ENCODE assay signal across 8 cellular contexts in the genomic region with DNA sequence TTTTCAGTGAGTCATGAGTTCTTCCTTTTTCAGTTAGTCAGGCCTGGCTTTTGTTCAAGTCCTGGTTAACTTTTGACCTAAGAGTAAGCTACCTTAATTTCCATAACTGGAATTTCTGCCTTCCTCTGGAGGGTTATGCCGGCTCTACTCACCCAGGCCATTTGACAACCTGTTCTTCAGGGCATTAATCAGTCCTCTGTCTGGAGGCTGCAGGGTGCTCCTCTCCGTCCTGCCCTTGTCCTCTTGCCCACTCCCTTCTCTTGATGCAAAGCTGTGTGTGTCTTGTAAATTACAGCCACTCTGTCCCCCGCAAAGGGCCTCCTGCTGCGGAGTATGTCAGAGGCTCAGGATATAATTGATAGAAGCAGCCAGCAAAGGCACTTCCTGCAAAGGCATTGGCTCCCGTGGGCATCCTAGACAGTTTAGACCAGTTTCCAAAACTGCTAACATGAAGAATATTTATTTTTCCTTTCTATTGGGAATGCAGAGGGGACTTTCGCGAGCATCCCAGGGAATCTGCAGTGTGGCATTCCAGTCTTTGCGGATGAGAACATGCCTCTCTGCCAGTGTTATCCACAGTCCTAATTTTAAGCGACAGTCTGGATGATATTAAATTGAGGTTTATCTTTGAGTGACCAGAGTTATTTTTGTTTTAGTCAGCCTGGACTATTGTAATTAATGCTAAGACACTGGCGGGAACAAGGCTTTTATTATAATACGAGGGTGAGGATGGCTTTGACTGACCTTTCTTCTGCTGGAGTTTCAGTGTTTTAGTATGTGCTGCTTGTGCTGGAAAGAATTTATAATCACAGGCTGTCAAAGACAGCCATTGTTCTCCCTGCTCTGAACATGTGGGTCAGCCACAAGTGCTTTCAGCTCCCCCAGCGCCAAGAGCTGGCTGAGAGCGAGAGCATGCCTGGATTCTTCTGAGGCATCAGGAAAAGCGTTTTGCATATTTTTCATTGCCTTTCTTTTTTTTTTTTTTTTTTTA.
DNase-seq lines count a peak whose midpoint lies in the region; ATAC-seq and TF ChIP-seq lines count a peak whose summit lies in the region.

No MANE protein-coding gene starts in this region.

- no peaks in the 10 kb centered on the region for H3K9me3 ChIP-seq in CD4-positive, alpha-beta T cell (ENCODE audit: control insufficient read depth, low read length)

- TF ChIP-seq EP300 in Ishikawa (IDR thresholded peaks at IDR 0.05; ENCODE audit: borderline replicate concordance), result peak; percentile 19; the same call in 1 of the 2 replicates

- peaks cover 6% of the 10 kb centered on the region for H3K27me3 Mint-ChIP-seq in CD4-positive, alpha-beta T cell

- no peak for ATAC-seq in CD4-positive, alpha-beta T cell (ENCODE audit: poor library complexity)

- TF ChIP-seq CTCF in cardiac fibroblast (IDR thresholded peaks at IDR 0.05; ENCODE audit: low read depth, low read length), result no peak
- TF ChIP-seq CTCF in CD4-positive, alpha-beta T cell (IDR thresholded peaks at IDR 0.05), result no peak

- no peaks in the 10 kb centered on the region for H3K27me3 ChIP-seq in CD4-positive, alpha-beta T cell (ENCODE audit: control insufficient read depth, insufficient read depth, low read length)

- H3K4me1 Mint-ChIP-seq in CD4-positive, alpha-beta T cell (ENCODE audit: low read depth), result no peaks in the 10 kb centered on the region

- POLR2A ChIA-PET in CD4-positive, alpha-beta T cell (lab: Charles Lee), result no interaction called here

- intact Hi-C loops in CD4-positive, alpha-beta T cell (cut with DNase I, micrococcal nuclease), result no loop called here

- no peak overlapping the region for H3K27ac Mint-ChIP-seq in CD4-positive, alpha-beta T cell

- no peaks in the 10 kb centered on the region for H3K9me3 Mint-ChIP-seq in CD4-positive, alpha-beta T cell

- no peak overlapping the region for H3K4me3 ChIP-seq in cardiac fibroblast (replicated peaks in 1 of 2; ENCODE audit: low read depth in 2 of 2, low read length in 2 of 2)

- no peak overlapping the region for H3K4me3 Mint-ChIP-seq in CD4-positive, alpha-beta T cell

- no peak for TF ChIP-seq RAD21 in Ishikawa (IDR thresholded peaks at IDR 0.05; ENCODE audit: low read depth)

- CTCF ChIA-PET in CD4-positive, alpha-beta T cell (lab: Charles Lee), result no interaction called here

- DNase-seq in cardiac fibroblast (ENCODE audit: low read depth in 2 of 2), result peak; percentile 9 to 70
- DNase-seq in kidney tubule cell (ENCODE audit: low spot score), result peak; percentile 84
- peak; percentile 96 for DNase-seq in superior temporal gyrus (ENCODE audit: extremely low spot score)
- DNase-seq in NCI-H187 treated with DMSO at 0.1 percent for 48 hours (lab: John Stamatoyannopoulos, UW), result no peak
- no peak for DNase-seq in activated CD8-positive, alpha-beta memory T cell treated with anti-CD3 and anti-CD28 coated beads, Interleukin-2, amount 50 U/mL, for 48 hours
- DNase-seq in NCI-H187 (lab: John Stamatoyannopoulos, UW), result no peak
- no peak for DNase-seq in CD4-positive, alpha-beta T cell

- H3K27ac ChIP-seq in CD4-positive, alpha-beta T cell (ENCODE audit: low read depth, low read length), result no peak overlapping the region

- H3K36me3 Mint-ChIP-seq in CD4-positive, alpha-beta T cell (ENCODE audit: low read depth), result no peaks in the 10 kb centered on the region

TF ChIP-seq in Ishikawa, 13 proteins besides CTCF, POLR2A, EP300 and RAD21:
- TF ChIP-seq, protein P1, sequence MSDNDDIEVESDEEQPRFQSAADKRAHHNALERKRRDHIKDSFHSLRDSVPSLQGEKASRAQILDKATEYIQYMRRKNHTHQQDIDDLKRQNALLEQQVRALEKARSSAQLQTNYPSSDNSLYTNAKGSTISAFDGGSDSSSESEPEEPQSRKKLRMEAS (IDR thresholded peaks at IDR 0.05), result no peak
- no peak for TF ChIP-seq FOXM1 (IDR thresholded peaks at IDR 0.05; ENCODE audit: borderline replicate concordance, low read depth)
- no peak for TF ChIP-seq CEBPB (IDR thresholded peaks at IDR 0.05)
- 0 out of 2 replicates have a peak, but pooled peaks have one; percentile 38 for TF ChIP-seq TEAD4 (IDR thresholded peaks at IDR 0.05)
- peak; percentile 32; the same call in 1 of the 2 replicates for TF ChIP-seq TCF12 (IDR thresholded peaks at IDR 0.05; ENCODE audit: low read depth)
- TF ChIP-seq, protein P2, sequence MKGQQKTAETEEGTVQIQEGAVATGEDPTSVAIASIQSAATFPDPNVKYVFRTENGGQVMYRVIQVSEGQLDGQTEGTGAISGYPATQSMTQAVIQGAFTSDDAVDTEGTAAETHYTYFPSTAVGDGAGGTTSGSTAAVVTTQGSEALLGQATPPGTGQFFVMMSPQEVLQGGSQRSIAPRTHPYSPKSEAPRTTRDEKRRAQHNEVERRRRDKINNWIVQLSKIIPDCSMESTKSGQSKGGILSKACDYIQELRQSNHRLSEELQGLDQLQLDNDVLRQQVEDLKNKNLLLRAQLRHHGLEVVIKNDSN (IDR thresholded peaks at IDR 0.05), result no peak
- no peak for TF ChIP-seq ZBTB7A (IDR thresholded peaks at IDR 0.05; ENCODE audit: low read depth)
- TF ChIP-seq, protein P3, sequence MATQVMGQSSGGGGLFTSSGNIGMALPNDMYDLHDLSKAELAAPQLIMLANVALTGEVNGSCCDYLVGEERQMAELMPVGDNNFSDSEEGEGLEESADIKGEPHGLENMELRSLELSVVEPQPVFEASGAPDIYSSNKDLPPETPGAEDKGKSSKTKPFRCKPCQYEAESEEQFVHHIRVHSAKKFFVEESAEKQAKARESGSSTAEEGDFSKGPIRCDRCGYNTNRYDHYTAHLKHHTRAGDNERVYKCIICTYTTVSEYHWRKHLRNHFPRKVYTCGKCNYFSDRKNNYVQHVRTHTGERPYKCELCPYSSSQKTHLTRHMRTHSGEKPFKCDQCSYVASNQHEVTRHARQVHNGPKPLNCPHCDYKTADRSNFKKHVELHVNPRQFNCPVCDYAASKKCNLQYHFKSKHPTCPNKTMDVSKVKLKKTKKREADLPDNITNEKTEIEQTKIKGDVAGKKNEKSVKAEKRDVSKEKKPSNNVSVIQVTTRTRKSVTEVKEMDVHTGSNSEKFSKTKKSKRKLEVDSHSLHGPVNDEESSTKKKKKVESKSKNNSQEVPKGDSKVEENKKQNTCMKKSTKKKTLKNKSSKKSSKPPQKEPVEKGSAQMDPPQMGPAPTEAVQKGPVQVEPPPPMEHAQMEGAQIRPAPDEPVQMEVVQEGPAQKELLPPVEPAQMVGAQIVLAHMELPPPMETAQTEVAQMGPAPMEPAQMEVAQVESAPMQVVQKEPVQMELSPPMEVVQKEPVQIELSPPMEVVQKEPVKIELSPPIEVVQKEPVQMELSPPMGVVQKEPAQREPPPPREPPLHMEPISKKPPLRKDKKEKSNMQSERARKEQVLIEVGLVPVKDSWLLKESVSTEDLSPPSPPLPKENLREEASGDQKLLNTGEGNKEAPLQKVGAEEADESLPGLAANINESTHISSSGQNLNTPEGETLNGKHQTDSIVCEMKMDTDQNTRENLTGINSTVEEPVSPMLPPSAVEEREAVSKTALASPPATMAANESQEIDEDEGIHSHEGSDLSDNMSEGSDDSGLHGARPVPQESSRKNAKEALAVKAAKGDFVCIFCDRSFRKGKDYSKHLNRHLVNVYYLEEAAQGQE (IDR thresholded peaks at IDR 0.05; ENCODE audit: low read depth), result no peak
- peak; percentile 53 for TF ChIP-seq NFIC (IDR thresholded peaks at IDR 0.05)
- TF ChIP-seq CREB1 (IDR thresholded peaks at IDR 0.05; ENCODE audit: low read depth), result no peak
- no peak for TF ChIP-seq EGR1 (IDR thresholded peaks at IDR 0.05)
- TF ChIP-seq YY1 (IDR thresholded peaks at IDR 0.05; ENCODE audit: low read depth), result no peak
- TF ChIP-seq TAF1 (IDR thresholded peaks at IDR 0.05; ENCODE audit: low read depth), result no peak

Comparison
In these comparisons a context has a peak if more than half of its experiments do, and no peak if none do; other contexts are left out.
1. DNase-seq: peak in cardiac fibroblast (2 of 2), kidney tubule cell (single experiment) and superior temporal gyrus (single experiment); none in NCI-H187 treated with DMSO at 0.1 percent for 48 hours (single experiment), activated CD8-positive, alpha-beta memory T cell treated with anti-CD3 and anti-CD28 coated beads, Interleukin-2, amount 50 U/mL, for 48 hours (single experiment), NCI-H187 (0 of 2) and CD4-positive, alpha-beta T cell (0 of 10).